In the genomic region with DNA sequence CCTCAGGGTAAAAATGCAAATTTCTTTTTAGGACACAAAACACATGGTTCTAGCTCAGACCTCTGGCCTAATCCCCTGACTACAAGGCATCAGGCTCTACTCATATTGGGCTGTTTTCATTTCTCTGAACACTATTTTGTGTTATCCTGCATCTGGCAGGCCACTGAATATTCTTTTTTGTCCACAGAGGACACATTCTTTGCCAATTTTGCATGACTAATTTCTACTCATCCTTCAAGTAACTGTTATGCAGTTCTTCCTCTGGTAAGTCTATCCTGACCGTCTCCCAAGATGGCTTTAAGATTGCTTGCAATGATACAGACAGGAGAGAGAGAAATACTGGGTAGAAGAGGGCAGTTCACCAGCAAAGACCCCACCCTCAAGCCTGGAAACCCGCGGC, we compare ENCODE assay signal across 18 cellular contexts.
DNase-seq lines count a peak whose midpoint lies in the region; TF ChIP-seq lines count a peak whose summit lies in the region.
"Had no signal": no experiment of that assay in that cellular context is flagged by ENCODE, and none has a peak within 500 bp of the region (broad histone marks: within the 10 kb centered on the region; RNA-seq: fewer than 3 reads in every experiment).

No MANE protein-coding gene starts in this region.

- no peak overlapping the region for H3K18ac ChIP-seq in trophoblast cell (ENCODE audit: low read length)

- H3K9ac ChIP-seq in trophoblast cell (ENCODE audit: low read length) (no peak overlapping the region), mammary epithelial cell (ENCODE audit: insufficient read depth, low read length) (no peak overlapping the region)
- H3K9ac ChIP-seq: BLaER1 treated with 17β-estradiol and CSF1 and Interleukin-3, amounts not matched to agents 10 nM and 100 nM had no signal

- H2BK120ac ChIP-seq in trophoblast cell (ENCODE audit: insufficient read depth, low read length, poor library complexity): no peak overlapping the region

- WGBS in trophoblast cell (ENCODE audit: extremely low coverage, insufficient coverage, insufficient read length): no CpG with 5 or more reads among the region's 3 CpGs
- WGBS in mammary epithelial cell (ENCODE audit: low coverage, missing lambda C conversion rate): 100% methylated on average over 3 of the region's 3 CpGs

- no peaks in the 10 kb centered on the region for H3K36me3 ChIP-seq in trophoblast cell (ENCODE audit: control insufficient read depth in 1 of 2, insufficient read depth in 2 of 2, low read length in 2 of 2)
- no peaks in the 10 kb centered on the region for H3K36me3 ChIP-seq in mammary epithelial cell (ENCODE audit: insufficient read depth, low read length)
- H3K36me3 ChIP-seq in uterus: no peaks in the 10 kb centered on the region
- H3K36me3 ChIP-seq: BLaER1 treated with 17β-estradiol and CSF1 and Interleukin-3, amounts not matched to agents 10 nM and 100 nM had no signal

- in situ Hi-C loops in mammary epithelial cell (cut with MboI; ENCODE audit: low sequenced_read_pairs in 2 of 2): no loop called here

- H3K4me2 ChIP-seq in trophoblast cell (ENCODE audit: low read length) (no peak overlapping the region), mammary epithelial cell (ENCODE audit: insufficient read depth, low read depth, low read length) (no peak overlapping the region)
- H3K4me2 ChIP-seq: BLaER1 treated with 17β-estradiol and CSF1 and Interleukin-3, amounts not matched to agents 10 nM and 100 nM had no signal

- H4K91ac ChIP-seq in trophoblast cell (ENCODE audit: low read depth, low read length): no peak overlapping the region

- H2AFZ ChIP-seq in trophoblast cell (ENCODE audit: insufficient read depth, low read length, poor library complexity): no peak overlapping the region
- no peak overlapping the region for H2AFZ ChIP-seq in mammary epithelial cell (ENCODE audit: low read depth, low read length)

- H3K27me3 Mint-ChIP-seq in glutamatergic neuron (ENCODE audit: unreplicated experiment): no peaks in the 10 kb centered on the region
- H3K27me3 Mint-ChIP-seq: B cell; CD4-positive, CD25-positive, alpha-beta regulatory T cell; CD8-positive, alpha-beta memory T cell; IgD-negative memory B cell had no signal

- H3K9me3 Mint-ChIP-seq in glutamatergic neuron (ENCODE audit: unreplicated experiment): no peaks in the 10 kb centered on the region

- no peak overlapping the region for H3K14ac ChIP-seq in trophoblast cell (ENCODE audit: low read length)

- H2BK5ac ChIP-seq in trophoblast cell (ENCODE audit: low read depth, low read length, poor library complexity): no peak overlapping the region

- H4K8ac ChIP-seq in trophoblast cell (ENCODE audit: low read depth, low read length): no peak overlapping the region

- H3K79me2 ChIP-seq in trophoblast cell (ENCODE audit: control insufficient read depth, insufficient read depth, low read length, poor library complexity) (no peaks in the 10 kb centered on the region), mammary epithelial cell (ENCODE audit: insufficient read depth, low read length) (no peaks in the 10 kb centered on the region)

- H4K20me1 ChIP-seq in mammary epithelial cell (ENCODE audit: insufficient read depth, low read length): no peaks in the 10 kb centered on the region
- H4K20me1 ChIP-seq: BLaER1 treated with 17β-estradiol and CSF1 and Interleukin-3, amounts not matched to agents 10 nM and 100 nM had no signal

- H3K27ac ChIP-seq in trophoblast cell (ENCODE audit: low read depth, low read length) (no peak overlapping the region), mammary epithelial cell (ENCODE audit: insufficient read depth, low read depth, low read length) (no peak overlapping the region), uterus (no peak overlapping the region)
- H3K27ac ChIP-seq: BLaER1 treated with 17β-estradiol and CSF1 and Interleukin-3, amounts not matched to agents 10 nM and 100 nM had no signal

- H3K4me3 ChIP-seq in trophoblast cell (ENCODE audit: low read depth, low read length) (no peak overlapping the region), mammary epithelial cell (replicated peaks in 1 of 3; ENCODE audit: insufficient read depth in 1 of 3, low read depth in 2 of 3, low read length in 3 of 3) (no peak overlapping the region), uterus (no peak overlapping the region)
- H3K4me3 ChIP-seq: BLaER1 treated with 17β-estradiol and CSF1 and Interleukin-3, amounts not matched to agents 10 nM and 100 nM had no signal

- H3K4me1 ChIP-seq in trophoblast cell (ENCODE audit: control insufficient read depth in 1 of 2, insufficient read depth in 2 of 2, low read length in 2 of 2): no peaks in the 10 kb centered on the region
- peaks cover 5% of the 10 kb centered on the region for H3K4me1 ChIP-seq in mammary epithelial cell (ENCODE audit: insufficient read depth, low read length)
- H3K4me1 ChIP-seq in uterus: no peaks in the 10 kb centered on the region
- H3K4me1 ChIP-seq: BLaER1 treated with 17β-estradiol and CSF1 and Interleukin-3, amounts not matched to agents 10 nM and 100 nM had no signal

- DNase-seq in HT1080 (ENCODE audit: low read depth) (peak; percentile 12), RPMI7951 (ENCODE audit: low read depth) (peak; percentile 55), glutamatergic neuron (no peak), trophoblast cell (no peak), mammary epithelial cell (no peak), uterus (no peak)
- DNase-seq in NK-92 treated with Interleukin-12 subunit alpha and Interleukin-12 subunit beta, amount 100 ng/mL, for 24 hours (lab: John Stamatoyannopoulos, UW): no peak
- DNase-seq: CD4-positive, CD25-positive, alpha-beta regulatory T cell; CD8-positive, alpha-beta memory T cell; DMS 273 treated with DMSO at 0.1 percent for 48 hours; DMS53; GDM1; GOT3; H7; HFFc6 had no signal

- dilution Hi-C loops in mammary epithelial cell (cut with HindIII; ENCODE audit: low sequenced_read_pairs): no loop called here

- peak overlapping the region; percentile 49 for H3K27ac Mint-ChIP-seq in glutamatergic neuron (ENCODE audit: unreplicated experiment)
- H3K27ac Mint-ChIP-seq: B cell; CD4-positive, CD25-positive, alpha-beta regulatory T cell; CD8-positive, alpha-beta memory T cell; HFFc6 had no signal

- no peaks in the 10 kb centered on the region for H3K9me3 ChIP-seq in trophoblast cell (ENCODE audit: insufficient read depth, low read depth, low read length)
- no peaks in the 10 kb centered on the region for H3K9me3 ChIP-seq in mammary epithelial cell (replicated peaks; ENCODE audit: insufficient read depth, low read length)
- no peaks in the 10 kb centered on the region for H3K9me3 ChIP-seq in uterus
- H3K9me3 ChIP-seq: BLaER1 treated with 17β-estradiol and CSF1 and Interleukin-3, amounts not matched to agents 10 nM and 100 nM had no signal

- H3K36me3 Mint-ChIP-seq in glutamatergic neuron (ENCODE audit: unreplicated experiment): no peaks in the 10 kb centered on the region
- H3K36me3 Mint-ChIP-seq: CD4-positive, CD25-positive, alpha-beta regulatory T cell; CD8-positive, alpha-beta memory T cell; IgD-negative memory B cell had no signal

- no peak overlapping the region for H3K4me3 Mint-ChIP-seq in glutamatergic neuron (ENCODE audit: unreplicated experiment)
- H3K4me3 Mint-ChIP-seq: B cell; CD4-positive, CD25-positive, alpha-beta regulatory T cell; CD8-positive, alpha-beta memory T cell; HFFc6; IgD-negative memory B cell had no signal

- H3K79me1 ChIP-seq in trophoblast cell (ENCODE audit: low read length): no peaks in the 10 kb centered on the region

- TF ChIP-seq CTCF in glutamatergic neuron (IDR thresholded peaks at IDR 0.05; ENCODE audit: partially characterized antibody, unreplicated experiment): no peak
- no peak for TF ChIP-seq CTCF in mammary epithelial cell (conservative IDR thresholded peaks at IDR 0.05 in 1 of 2, IDR thresholded peaks at IDR 0.05 in 1 of 2; ENCODE audit: extremely low read depth in 1 of 2, insufficient read depth in 1 of 2, low read depth in 1 of 2, low read length in 2 of 2)
- no peak for TF ChIP-seq CTCF in uterus (IDR thresholded peaks at IDR 0.05)

- H3K23ac ChIP-seq in trophoblast cell (ENCODE audit: low read length): no peak overlapping the region

- intact Hi-C loops in mammary epithelial cell (cut with micrococcal nuclease): loop anchor here (5.0 kb wide), 1 partner anchor 82 kb away; no protein-coding TSS in a partner anchor
- intact Hi-C loops in uterus (cut with DNase I; ENCODE audit: low total_unique reads): no loop called here

- no peak overlapping the region for H4K12ac ChIP-seq in trophoblast cell (ENCODE audit: low read depth, low read length)

- H3K4me1 Mint-ChIP-seq in glutamatergic neuron (ENCODE audit: low read depth, unreplicated experiment): peaks cover 14% of the 10 kb centered on the region
- H3K4me1 Mint-ChIP-seq: B cell; CD4-positive, CD25-positive, alpha-beta regulatory T cell; CD8-positive, alpha-beta memory T cell; IgD-negative memory B cell had no signal

- H3K4ac ChIP-seq in trophoblast cell (ENCODE audit: low read depth, low read length): no peak overlapping the region

- CTCF ChIA-PET in mammary epithelial cell (lab: Charles Lee; ENCODE audit: low non-redundant PET): no interaction called here

- no peak overlapping the region for H2BK12ac ChIP-seq in trophoblast cell (ENCODE audit: low read length)

- H3K27me3 ChIP-seq in trophoblast cell (ENCODE audit: insufficient read depth, low read length) (no peaks in the 10 kb centered on the region), mammary epithelial cell (ENCODE audit: insufficient read depth, low read length) (no peaks in the 10 kb centered on the region), uterus (no peaks in the 10 kb centered on the region)
- H3K27me3 ChIP-seq: BLaER1 treated with 17β-estradiol and CSF1 and Interleukin-3, amounts not matched to agents 10 nM and 100 nM had no signal

- no peak for TF ChIP-seq POLR2A in uterus (IDR thresholded peaks at IDR 0.05)

- no TSS peak for BruUV-seq in mammary epithelial cell (replicated peaks; lab: Mats Ljungman, UMichigan)

- no peak overlapping the region for H2AK5ac ChIP-seq in trophoblast cell (ENCODE audit: low read length)

Comparison
In these comparisons a context has a peak if more than half of its experiments do, and no peak if none do; other contexts are left out.
1. DNase-seq: peak in HT1080 (single experiment) and RPMI7951 (single experiment); none in glutamatergic neuron (single experiment), trophoblast cell (0 of 2), NK-92 treated with Interleukin-12 subunit alpha and Interleukin-12 subunit beta, amount 100 ng/mL, for 24 hours (single experiment), mammary epithelial cell (single experiment) and uterus (0 of 2).